30 cellular contexts compared by ENCODE assay signal in genomic region chr5:127385936-127386335, GRCh38.
"Had no signal": no experiment of that assay in that cellular context is flagged by ENCODE, and none has a peak within 500 bp of the region (broad histone marks: within the 10 kb centered on the region; RNA-seq: fewer than 3 reads in every experiment).

No MANE protein-coding gene starts in this region.

- H3K4me3 Mint-ChIP-seq: activated B cell treated with CpG ODN at 0.5 μM for 24 hours; activated CD4-positive, alpha-beta T cell treated with anti-CD3 and anti-CD28 coated beads, Interleukin-2, amount 10 ng/mL, durations not matched to agents 24 days and 14 days; activated naive CD8-positive, alpha-beta T cell treated with anti-CD3 and anti-CD28 coated beads, Interleukin-2, amount 50 U/mL, for 24 hours; activated T-cell treated with anti-CD3 and anti-CD28 coated beads, Interleukin-2, amount 50 U/mL, for 4 hours; brain; T-helper 1 cell treated with Interleukin-12 subunit alpha and Interleukin-12 subunit beta and Interleukin-4 antibody, amounts not matched to agents 30 μg/mL and 1 μg/mL, for 36 hours had no signal

- H3K27ac Mint-ChIP-seq: activated B cell treated with CpG ODN at 0.5 μM for 24 hours; activated CD4-positive, alpha-beta T cell treated with anti-CD3 and anti-CD28 coated beads, Interleukin-2, amount 10 ng/mL, durations not matched to agents 24 days and 14 days; activated naive CD8-positive, alpha-beta T cell treated with anti-CD3 and anti-CD28 coated beads, Interleukin-2, amount 50 U/mL, for 24 hours; T-helper 1 cell treated with Interleukin-12 subunit alpha and Interleukin-12 subunit beta and Interleukin-4 antibody, amounts not matched to agents 30 μg/mL and 1 μg/mL, for 36 hours had no signal

- H3K9me3 ChIP-seq: ascending aorta had no signal

- H3K9me3 Mint-ChIP-seq: activated B cell treated with CpG ODN at 0.5 μM for 24 hours; activated CD4-positive, alpha-beta T cell treated with anti-CD3 and anti-CD28 coated beads, Interleukin-2, amount 10 ng/mL, durations not matched to agents 24 days and 14 days; activated naive CD4-positive, alpha-beta T cell treated with anti-CD3 and anti-CD28 coated beads, Interleukin-2, amount 50 U/mL, for 72 hours; activated naive CD8-positive, alpha-beta T cell treated with anti-CD3 and anti-CD28 coated beads, Interleukin-2, amount 50 U/mL, for 24 hours; activated T-cell treated with anti-CD3 and anti-CD28 coated beads, Interleukin-2, amount 50 U/mL, for 4 hours; T-helper 1 cell treated with Interleukin-12 subunit alpha and Interleukin-12 subunit beta and Interleukin-4 antibody, amounts not matched to agents 30 μg/mL and 1 μg/mL, for 36 hours had no signal

- H3K27me3 Mint-ChIP-seq: activated CD4-positive, alpha-beta T cell treated with anti-CD3 and anti-CD28 coated beads, Interleukin-2, amount 10 ng/mL, durations not matched to agents 24 days and 14 days; brain had no signal

- H3K4me1 Mint-ChIP-seq: activated B cell treated with CpG ODN at 0.5 μM for 24 hours; activated CD4-positive, alpha-beta T cell treated with anti-CD3 and anti-CD28 coated beads, Interleukin-2, amount 10 ng/mL, durations not matched to agents 24 days and 14 days; activated naive CD8-positive, alpha-beta T cell treated with anti-CD3 and anti-CD28 coated beads, Interleukin-2, amount 50 U/mL, for 24 hours had no signal

- H3K4me1 ChIP-seq: ascending aorta had no signal

- H3K36me3 Mint-ChIP-seq: activated naive CD4-positive, alpha-beta T cell treated with anti-CD3 and anti-CD28 coated beads, Interleukin-2, amount 50 U/mL, for 72 hours had no signal

- H3K27me3 ChIP-seq: ascending aorta had no signal

- H3K4me3 ChIP-seq: ascending aorta, K562 had no signal

- ATAC-seq: activated naive CD4-positive, alpha-beta T cell treated with anti-CD3 and anti-CD28 coated beads, Interleukin-2, amount 50 U/mL, for 72 hours; activated naive CD8-positive, alpha-beta T cell treated with anti-CD3 and anti-CD28 coated beads, Interleukin-2, amount 50 U/mL, for 24 hours; activated T-cell treated with anti-CD3 and anti-CD28 coated beads, Interleukin-2, amount 50 U/mL, for 4 hours; K562; Panc1; Right ventricle myocardium inferior; SK-N-SH treated with all-trans-retinoic acid at 6 μM for 48 hours had no signal

- H3K27ac ChIP-seq: ascending aorta had no signal

- DNase-seq: activated B cell treated with CpG ODN at 0.5 μM for 24 hours; activated CD4-positive, alpha-beta T cell treated with anti-CD3 and anti-CD28 coated beads for 1 hour; activated CD4-positive, alpha-beta T cell treated with anti-CD3 and anti-CD28 coated beads, Interleukin-2, amount 10 ng/mL, durations not matched to agents 24 days and 14 days; activated CD4-positive, alpha-beta T cell treated with anti-CD3 and anti-CD28 coated beads, Interleukin-2, amount 50 U/mL, for 48 hours; activated CD8-positive, alpha-beta memory T cell treated with anti-CD3 and anti-CD28 coated beads for 24 hours; activated effector memory CD4-positive, alpha-beta T cell treated with anti-CD3 and anti-CD28 coated beads, Interleukin-2, amount 50 U/mL, for 16 hours; activated naive CD4-positive, alpha-beta T cell treated with Interleukin-2 at 50 U/mL for 16 hours; activated naive CD8-positive, alpha-beta T cell treated with anti-CD3 and anti-CD28 coated beads, Interleukin-2, amount 50 U/mL, for 24 hours; activated T-cell treated with anti-CD3 and anti-CD28 coated beads, Interleukin-2, amount 50 U/mL, for 4 hours; cerebellar nuclear complex; Karpas-422; NCI-H1092; NCI-H1417; NCI-H1930; NCI-H2107; NCI-H2171 treated with DMSO at 0.1 percent for 48 hours; NCI-H226; NCI-H510A treated with DMSO at 0.1 percent for 48 hours; NCI-H69; NK-92 treated with Interleukin-12 subunit alpha and Interleukin-12 subunit beta, amount 100 ng/mL, for 24 hours; OCI-M1; RPMI8226 had no signal

- H3K36me3 ChIP-seq: ascending aorta had no signal
